Comparison of ENCODE assay signal across 20 cellular contexts in genomic region chr15:93495799-93496637, GRCh38.
DNase-seq lines count a peak whose midpoint lies in the region; ATAC-seq and TF ChIP-seq lines count a peak whose summit lies in the region.
"Had no signal": no experiment of that assay in that cellular context is flagged by ENCODE, and none has a peak within 500 bp of the region (broad histone marks: within the 10 kb centered on the region; RNA-seq: fewer than 3 reads in every experiment).

No MANE protein-coding gene starts in this region.

- intact Hi-C loops in heart left ventricle (cut with DNase I) (no loop called here), CD14-positive monocyte (cut with micrococcal nuclease) (no loop called here)

- H3K4me3 ChIP-seq in H7 (ENCODE audit: insufficient read depth, low read depth, low read length), result no peak overlapping the region
- H3K4me3 ChIP-seq in heart left ventricle, result no peak overlapping the region
- H3K4me3 ChIP-seq in tibial nerve, result no peak overlapping the region
- H3K4me3 ChIP-seq: GM12878 had no signal

- H3K27ac Mint-ChIP-seq in WTC11, result no peak overlapping the region
- H3K27ac Mint-ChIP-seq in CD14-positive monocyte, result no peak overlapping the region
- H3K27ac Mint-ChIP-seq: activated B cell treated with CpG ODN at 0.5 μM for 24 hours; activated CD4-positive, alpha-beta memory T cell treated with anti-CD3 and anti-CD28 coated beads for 36 hours; activated naive CD8-positive, alpha-beta T cell; IgD-negative memory B cell had no signal

- 48 to 62% (median 53%) methylated on average over 9 of the region's 9 CpGs for WGBS in heart left ventricle, 4 donors
- WGBS in tibial nerve, 2 donors, result 69% methylated on average over 9 of the region's 9 CpGs

- H3K4me1 Mint-ChIP-seq in WTC11 (peaks cover 17% of the 10 kb centered on the region), CD14-positive monocyte (no peaks in the 10 kb centered on the region)
- H3K4me1 Mint-ChIP-seq: activated B cell treated with CpG ODN at 0.5 μM for 24 hours, IgD-negative memory B cell had no signal

- TF ChIP-seq CTCF in WTC11 (IDR thresholded peaks at IDR 0.05) (no peak), heart left ventricle (IDR thresholded peaks at IDR 0.05) (no peak), tibial nerve (IDR thresholded peaks at IDR 0.05) (no peak), CD14-positive monocyte (IDR thresholded peaks at IDR 0.05) (no peak)

- H3K9me3 ChIP-seq in heart left ventricle, result no peaks in the 10 kb centered on the region
- H3K9me3 ChIP-seq in tibial nerve, result no peaks in the 10 kb centered on the region

- ATAC-seq in WTC11, result peak; percentile 71
- peak; percentile 69 to 88 (median 80) for ATAC-seq in heart left ventricle
- ATAC-seq in HG02763 (IDR thresholded peaks at IDR 0.05; ENCODE audit: unreplicated experiment), result no peak
- ATAC-seq: GM12878, HCT116 had no signal

- TF ChIP-seq POLR2A in heart left ventricle (IDR thresholded peaks at IDR 0.05) (no peak), tibial nerve (IDR thresholded peaks at IDR 0.05) (no peak)

- no peaks in the 10 kb centered on the region for H3K36me3 ChIP-seq in H7 (replicated peaks; ENCODE audit: control insufficient read depth, insufficient read depth, low read length)
- H3K36me3 ChIP-seq in heart left ventricle, result no peaks in the 10 kb centered on the region
- no peaks in the 10 kb centered on the region for H3K36me3 ChIP-seq in tibial nerve

- H3K4me3 Mint-ChIP-seq in WTC11 (no peak overlapping the region), CD14-positive monocyte (no peak overlapping the region)
- H3K4me3 Mint-ChIP-seq: activated B cell treated with CpG ODN at 0.5 μM for 24 hours; activated CD4-positive, alpha-beta memory T cell treated with anti-CD3 and anti-CD28 coated beads for 36 hours; activated naive CD8-positive, alpha-beta T cell; IgD-negative memory B cell had no signal

- POLR2A ChIA-PET in WTC11 (lab: Charles Lee), result no interaction called here

- H3K27me3 Mint-ChIP-seq in WTC11 (ENCODE audit: low read depth), result no peaks in the 10 kb centered on the region
- peaks cover 0 to 2% (median 2%) of the 10 kb centered on the region in 3 donors for H3K27me3 Mint-ChIP-seq in CD14-positive monocyte (ENCODE audit: low read depth in 3 of 3)
- H3K27me3 Mint-ChIP-seq: activated B cell treated with CpG ODN at 0.5 μM for 24 hours, IgD-negative memory B cell had no signal

- H3K27me3 ChIP-seq in H7 (ENCODE audit: control insufficient read depth, insufficient read depth, low read length) (no peaks in the 10 kb centered on the region), heart left ventricle (no peaks in the 10 kb centered on the region), tibial nerve (no peaks in the 10 kb centered on the region)

- H3K27ac ChIP-seq in heart left ventricle (peak overlapping the region in 5 of 12 donors; percentile 32 to 58 (median 35)), tibial nerve (no peak overlapping the region)

- CTCF ChIA-PET in WTC11 (lab: Charles Lee), result interaction anchor here (0.7 to 1.2 kb wide), 3 partner anchors 97 to 315 kb away, joined by 3 read pairs; no protein-coding TSS in a partner anchor

- DNase-seq in H7 (peak; percentile 46), WTC11 (ENCODE audit: low spot score) (no peak), heart left ventricle (peak in 1 of 5 donors; percentile 59), renal cortical epithelial cell (ENCODE audit: low read depth) (peak; percentile 49), tibial nerve (ENCODE audit: low spot score in 2 of 2) (no peak), CD14-positive monocyte (ENCODE audit: low spot score) (no peak)
- DNase-seq: activated B cell treated with CpG ODN at 0.5 μM for 24 hours; activated CD4-positive, alpha-beta memory T cell treated with anti-CD3 and anti-CD28 coated beads for 36 hours; mesenchymal stem cell; NCI-H1105; NCI-H2081; NCI-H226; NCI-H748 treated with DMSO at 0.1 percent for 48 hours; substantia nigra; SW 1271 had no signal

- H3K36me3 Mint-ChIP-seq in WTC11 (no peaks in the 10 kb centered on the region), CD14-positive monocyte (no peaks in the 10 kb centered on the region)
- H3K36me3 Mint-ChIP-seq: activated CD4-positive, alpha-beta memory T cell treated with anti-CD3 and anti-CD28 coated beads for 36 hours; activated naive CD8-positive, alpha-beta T cell; IgD-negative memory B cell had no signal

- H3K9me3 Mint-ChIP-seq in WTC11 (no peaks in the 10 kb centered on the region), CD14-positive monocyte (peaks cover 0 to 2% (median 0%) of the 10 kb centered on the region in 7 donors)
- H3K9me3 Mint-ChIP-seq: activated CD4-positive, alpha-beta memory T cell treated with anti-CD3 and anti-CD28 coated beads for 36 hours had no signal

- H3K4me1 ChIP-seq in heart left ventricle (peaks cover 0 to 17% (median 3%) of the 10 kb centered on the region in 12 donors), tibial nerve (peaks cover 0 to 19% (median 0%) of the 10 kb centered on the region in 4 donors)

- no peak for TF ChIP-seq EP300 in tibial nerve (IDR thresholded peaks at IDR 0.05)

TF ChIP-seq in WTC11, 78 proteins besides CTCF, POLR2A, EP300 and RAD21:
- TF ChIP-seq RORB (CRISPR knock-in tag; IDR thresholded peaks at IDR 0.05) (no peak), ZNF512 (CRISPR knock-in tag; IDR thresholded peaks at IDR 0.05; ENCODE audit: borderline replicate concordance) (no peak), USF2 (CRISPR knock-in tag; IDR thresholded peaks at IDR 0.05) (0 out of 2 replicates have a peak, but pooled peaks have one; percentile 21)

Comparison
In these comparisons a context has a peak if more than half of its experiments do, and no peak if none do; other contexts are left out.
1. DNase-seq: peak in H7 (single experiment) and renal cortical epithelial cell (single experiment); none in WTC11 (single experiment), tibial nerve (0 of 2) and CD14-positive monocyte (single experiment).